In the genomic region with DNA sequence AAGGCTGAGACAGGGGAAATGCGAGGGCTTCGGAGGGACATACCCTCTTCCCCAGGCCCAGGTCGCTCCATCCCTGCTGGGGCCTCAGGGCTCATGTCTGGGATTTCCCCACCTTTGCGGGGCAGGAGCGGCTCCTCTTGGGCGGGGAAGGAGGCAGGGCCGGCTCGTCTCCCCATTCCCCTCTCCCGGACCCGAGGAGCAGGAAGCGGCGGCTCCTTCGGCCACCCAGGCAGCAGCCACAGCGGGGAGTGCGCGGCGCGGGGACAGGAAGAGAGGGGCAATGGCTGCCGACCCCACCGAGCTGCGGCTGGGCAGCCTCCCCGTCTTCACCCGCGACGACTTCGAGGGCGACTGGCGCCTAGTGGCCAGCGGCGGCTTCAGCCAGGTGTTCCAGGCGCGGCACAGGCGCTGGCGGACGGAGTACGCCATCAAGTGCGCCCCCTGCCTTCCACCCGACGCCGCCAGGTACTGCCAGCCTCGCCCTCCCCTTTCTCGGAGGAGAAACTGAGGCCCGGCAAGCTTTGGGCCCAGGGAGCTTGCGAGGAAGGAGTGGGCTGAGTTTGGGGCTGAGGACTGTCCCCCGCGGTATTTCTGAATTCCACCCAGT, we compare ENCODE assay signal across 13 cellular contexts. TPM values are rescaled to one million over a fixed set of nuclear protein-coding genes. Genes with fewer than 3 reads are reported as not detected.
DNase-seq lines count a peak whose midpoint lies in the region; ATAC-seq and TF ChIP-seq lines count a peak whose summit lies in the region.
"Had no signal": no experiment of that assay in that cellular context is flagged by ENCODE, and none has a peak within 500 bp of the region (broad histone marks: within the 10 kb centered on the region; RNA-seq: fewer than 3 reads in every experiment).

A gene with protein sequence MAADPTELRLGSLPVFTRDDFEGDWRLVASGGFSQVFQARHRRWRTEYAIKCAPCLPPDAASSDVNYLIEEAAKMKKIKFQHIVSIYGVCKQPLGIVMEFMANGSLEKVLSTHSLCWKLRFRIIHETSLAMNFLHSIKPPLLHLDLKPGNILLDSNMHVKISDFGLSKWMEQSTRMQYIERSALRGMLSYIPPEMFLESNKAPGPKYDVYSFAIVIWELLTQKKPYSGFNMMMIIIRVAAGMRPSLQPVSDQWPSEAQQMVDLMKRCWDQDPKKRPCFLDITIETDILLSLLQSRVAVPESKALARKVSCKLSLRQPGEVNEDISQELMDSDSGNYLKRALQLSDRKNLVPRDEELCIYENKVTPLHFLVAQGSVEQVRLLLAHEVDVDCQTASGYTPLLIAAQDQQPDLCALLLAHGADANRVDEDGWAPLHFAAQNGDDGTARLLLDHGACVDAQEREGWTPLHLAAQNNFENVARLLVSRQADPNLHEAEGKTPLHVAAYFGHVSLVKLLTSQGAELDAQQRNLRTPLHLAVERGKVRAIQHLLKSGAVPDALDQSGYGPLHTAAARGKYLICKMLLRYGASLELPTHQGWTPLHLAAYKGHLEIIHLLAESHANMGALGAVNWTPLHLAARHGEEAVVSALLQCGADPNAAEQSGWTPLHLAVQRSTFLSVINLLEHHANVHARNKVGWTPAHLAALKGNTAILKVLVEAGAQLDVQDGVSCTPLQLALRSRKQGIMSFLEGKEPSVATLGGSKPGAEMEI (plus strand): TSS at position 175 of the 607 bp plus-strand sequence. CDS start 106 bp downstream, at position 281.

- peaks cover 5% of the 10 kb centered on the region for H3K27me3 ChIP-seq in hepatocyte

- peak within 1 kb of the TSS; percentile 77 for H2AFZ ChIP-seq in hepatocyte

- no peaks in the 10 kb centered on the region for H4K20me1 ChIP-seq in hepatocyte (ENCODE audit: insufficient read depth, poor library complexity, severe bottlenecking)

- no peaks in the 10 kb centered on the region for H3K36me3 ChIP-seq in hepatocyte (replicated peaks; ENCODE audit: insufficient read depth, low read depth)

- WGBS in hepatocyte (ENCODE audit: low lambda C conversion rate, missing lambda C conversion rate): 17% methylated on average over 25 of the region's 46 CpGs

- H3K9me2 ChIP-seq in hepatocyte (replicated peaks; ENCODE audit: insufficient read depth): no peaks in the 10 kb centered on the region

- H3K79me2 ChIP-seq in hepatocyte: no peaks in the 10 kb centered on the region

- ATAC-seq in HG03280 (IDR thresholded peaks at IDR 0.05; ENCODE audit: unreplicated experiment) (no peak), GM18868 (IDR thresholded peaks at IDR 0.05; ENCODE audit: unreplicated experiment) (no peak), GM21825 (IDR thresholded peaks at IDR 0.05; ENCODE audit: unreplicated experiment) (no peak)
- ATAC-seq: activated T-cell treated with anti-CD3 and anti-CD28 coated beads, Interleukin-2, amount 50 U/mL, for 72 hours had no signal

- H3K27ac ChIP-seq in hepatocyte: no peak within 1 kb of the TSS
- H3K27ac ChIP-seq: KMS-11 had no signal

- no peaks in the 10 kb centered on the region for H3K9me3 ChIP-seq in hepatocyte (ENCODE audit: low read depth)

- H3K4me1 ChIP-seq in hepatocyte (ENCODE audit: insufficient read depth): peaks cover 11% of the 10 kb centered on the region

- peak within 1 kb of the TSS; percentile 81 for H3K4me2 ChIP-seq in hepatocyte
- H3K4me2 ChIP-seq: KMS-11 had no signal

- DNase-seq in GM20000 (ENCODE audit: low spot score) (no peak), SW480 (ENCODE audit: low spot score) (peak; percentile 14), hepatocyte (ENCODE audit: low spot score) (peak; percentile 66), retinal pigment epithelial cell (ENCODE audit: low read depth) (no peak), NCI-H226 (no peak)
- DNase-seq: activated T-cell treated with anti-CD3 and anti-CD28 coated beads, Interleukin-2, amount 50 U/mL, for 72 hours; effector memory CD4-positive, alpha-beta T cell; EL; T-helper 9 cell had no signal

- H3K4me3 ChIP-seq in hepatocyte: no peak within 1 kb of the TSS
- peak within 1 kb of the TSS; percentile 20 for H3K4me3 ChIP-seq in retinal pigment epithelial cell (ENCODE audit: low read length)

- peak; percentile 31 for TF ChIP-seq CTCF in GM20000 (IDR thresholded peaks at IDR 0.05; ENCODE audit: extremely low read depth, missing control alignments)
- TF ChIP-seq CTCF in hepatocyte (IDR thresholded peaks at IDR 0.05; ENCODE audit: poor library complexity): peak; percentile 50
- peak; percentile 43 for TF ChIP-seq CTCF in retinal pigment epithelial cell (conservative IDR thresholded peaks at IDR 0.05; ENCODE audit: low read depth, low read length)

RNA-seq across cellular contexts. Expression of the gene that starts here (rescaled TPM):
- 0.43 TPM in 1 of 2 replicates, not detected in the other for total RNA-seq in hepatocyte
- polyA plus RNA-seq in hepatocyte: 0.13 TPM in 1 of 2 replicates, not detected in the other

Comparison
In these comparisons a context has a peak if more than half of its experiments do, and no peak if none do; other contexts are left out.
1. Peak in DNase-seq and H3K4me2 ChIP-seq in hepatocyte; RNA of the gene not detected or under 1 TPM.